18 cellular contexts compared by ENCODE assay signal in the genomic region with DNA sequence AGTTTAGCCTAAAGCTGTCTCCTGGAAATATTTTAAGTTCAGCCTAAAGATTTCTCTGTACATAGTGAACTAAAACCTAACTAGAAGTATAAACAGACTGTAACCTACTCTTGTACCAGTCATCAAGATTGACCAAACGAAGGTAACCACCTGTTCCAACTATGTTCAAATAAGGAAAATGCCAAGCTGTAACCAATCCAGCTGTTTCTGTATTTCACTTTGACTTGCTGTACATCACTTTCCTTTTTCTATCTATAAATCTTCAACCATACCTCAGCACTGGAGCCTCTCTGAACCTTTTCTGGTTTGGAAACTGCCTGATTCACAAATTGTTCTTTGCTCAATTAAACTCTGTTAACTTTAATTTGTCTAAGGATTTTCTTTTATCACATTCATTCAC. TPM values are rescaled to one million over a fixed set of nuclear protein-coding genes. Genes with fewer than 3 reads are reported as not detected.
DNase-seq lines count a peak whose midpoint lies in the region; ATAC-seq and TF ChIP-seq lines count a peak whose summit lies in the region.
"Had no signal": no experiment of that assay in that cellular context is flagged by ENCODE, and none has a peak within 500 bp of the region (broad histone marks: within the 10 kb centered on the region; RNA-seq: fewer than 3 reads in every experiment).

No MANE protein-coding gene starts in this region.

- no peak for DNase-seq in activated CD4-positive, alpha-beta T cell treated with anti-CD3 and anti-CD28 coated beads for 36 hours
- no peak for DNase-seq in activated CD4-positive, alpha-beta T cell treated with anti-CD3 and anti-CD28 coated beads for 48 hours
- no peak for DNase-seq in naive B cell
- no peak for DNase-seq in A673 (ENCODE audit: low spot score)
- DNase-seq in thyroid gland, result no peak
- no peak for DNase-seq in NCI-H2196 (lab: John Stamatoyannopoulos, UW; ENCODE audit: unreplicated experiment)
- DNase-seq: 8988T; activated CD8-positive, alpha-beta T cell treated with anti-CD3 and anti-CD28 coated beads for 36 hours; DND-41; effector memory CD8-positive, alpha-beta T cell; GM23248; NCI-H1105; ovary had no signal

- CTCF ChIA-PET in activated CD4-positive, alpha-beta T cell treated with anti-CD3 and anti-CD28 coated beads for 36 hours (lab: Charles Lee), result interaction anchor here (0.6 to 1.4 kb wide), 3 partner anchors 10 to 215 kb away, joined by 4 read pairs; no protein-coding TSS in a partner anchor
- CTCF ChIA-PET in A673 (lab: Charles Lee), result no interaction called here

- H3K27ac Mint-ChIP-seq in activated CD4-positive, alpha-beta T cell treated with anti-CD3 and anti-CD28 coated beads for 36 hours, result peak overlapping the region; percentile 31
- H3K27ac Mint-ChIP-seq in naive B cell, result peak overlapping the region in 4 of 6 donors; percentile 51 to 96 (median 69)
- H3K27ac Mint-ChIP-seq: CD14-positive monocyte had no signal

- intact Hi-C loops in activated CD4-positive, alpha-beta T cell treated with anti-CD3 and anti-CD28 coated beads for 36 hours (cut with DNase I, micrococcal nuclease), result loop anchor here (5.0 kb wide), 2 partner anchors 47 to 187 kb away; no protein-coding TSS in a partner anchor
- intact Hi-C loops in A673 (cut with micrococcal nuclease; ENCODE audit: unreplicated experiment) (no loop called here), thyroid gland (cut with DNase I) (no loop called here)

- no TSS peak for BruUV-seq in A673 (replicated peaks; lab: Mats Ljungman, UMichigan)

- ATAC-seq in activated CD4-positive, alpha-beta T cell treated with anti-CD3 and anti-CD28 coated beads for 36 hours, result peak; percentile 57
- ATAC-seq in GM19025 (IDR thresholded peaks at IDR 0.05; ENCODE audit: low read depth, unreplicated experiment), result peak; percentile 31
- ATAC-seq in HG03460 (IDR thresholded peaks at IDR 0.05; ENCODE audit: unreplicated experiment), result peak; percentile 39
- no peak for ATAC-seq in naive B cell (ENCODE audit: low read depth in 2 of 2)
- ATAC-seq: activated CD8-positive, alpha-beta T cell treated with anti-CD3 and anti-CD28 coated beads for 36 hours; effector memory CD8-positive, alpha-beta T cell; Right ventricle myocardium inferior had no signal

- no peaks in the 10 kb centered on the region for H3K9me3 Mint-ChIP-seq in activated CD4-positive, alpha-beta T cell treated with anti-CD3 and anti-CD28 coated beads for 36 hours (ENCODE audit: low read depth)
- no peaks in the 10 kb centered on the region for H3K9me3 Mint-ChIP-seq in naive B cell
- H3K9me3 Mint-ChIP-seq: activated CD8-positive, alpha-beta T cell treated with anti-CD3 and anti-CD28 coated beads for 36 hours; CD14-positive monocyte; effector memory CD8-positive, alpha-beta T cell had no signal

- 53 to 58% methylated on average over 1 of the region's 1 CpG for WGBS in thyroid gland, 2 donors

- no peaks in the 10 kb centered on the region for H3K27me3 Mint-ChIP-seq in activated CD4-positive, alpha-beta T cell treated with anti-CD3 and anti-CD28 coated beads for 36 hours
- no peaks in the 10 kb centered on the region for H3K27me3 Mint-ChIP-seq in naive B cell
- H3K27me3 Mint-ChIP-seq: activated CD8-positive, alpha-beta T cell treated with anti-CD3 and anti-CD28 coated beads for 36 hours; effector memory CD8-positive, alpha-beta T cell had no signal

- no peak overlapping the region for H3K27ac ChIP-seq in A673 (ENCODE audit: low read depth, low read length, poor library complexity, severe bottlenecking)
- H3K27ac ChIP-seq in thyroid gland, result no peak overlapping the region
- H3K27ac ChIP-seq: GM23248, ovary, skin epidermis had no signal

- H3K36me3 Mint-ChIP-seq in activated CD4-positive, alpha-beta T cell treated with anti-CD3 and anti-CD28 coated beads for 36 hours (ENCODE audit: low read depth), result peaks cover 2% of the 10 kb centered on the region
- H3K36me3 Mint-ChIP-seq in naive B cell, result no peaks in the 10 kb centered on the region
- H3K36me3 Mint-ChIP-seq: CD14-positive monocyte had no signal

- H3K4me3 Mint-ChIP-seq in activated CD4-positive, alpha-beta T cell treated with anti-CD3 and anti-CD28 coated beads for 36 hours, result no peak overlapping the region
- no peak overlapping the region for H3K4me3 Mint-ChIP-seq in naive B cell
- H3K4me3 Mint-ChIP-seq: activated CD8-positive, alpha-beta T cell treated with anti-CD3 and anti-CD28 coated beads for 36 hours; CD14-positive monocyte; effector memory CD8-positive, alpha-beta T cell had no signal

- H3K4me1 ChIP-seq in A673 (ENCODE audit: insufficient read depth, low read length, poor library complexity, severe bottlenecking), result peaks cover 4% of the 10 kb centered on the region
- H3K4me1 ChIP-seq in thyroid gland, result no peaks in the 10 kb centered on the region

- H3K36me3 ChIP-seq in A673 (ENCODE audit: insufficient read depth, low read length, poor library complexity, severe bottlenecking), result no peaks in the 10 kb centered on the region
- H3K36me3 ChIP-seq in thyroid gland, result no peaks in the 10 kb centered on the region
- H3K36me3 ChIP-seq: ovary had no signal

- POLR2A ChIA-PET in activated CD4-positive, alpha-beta T cell treated with anti-CD3 and anti-CD28 coated beads for 36 hours (lab: Charles Lee), result no interaction called here
- POLR2A ChIA-PET in A673 (lab: Charles Lee; ENCODE audit: low non-redundant PET), result no interaction called here

- H3K9me3 ChIP-seq in A673 (ENCODE audit: low read depth, low read length, poor library complexity, severe bottlenecking) (no peaks in the 10 kb centered on the region), thyroid gland (no peaks in the 10 kb centered on the region)
- H3K9me3 ChIP-seq: ovary had no signal

- peaks cover 67% of the 10 kb centered on the region for H3K4me1 Mint-ChIP-seq in activated CD4-positive, alpha-beta T cell treated with anti-CD3 and anti-CD28 coated beads for 36 hours
- peaks cover 37 to 68% (median 56%) of the 10 kb centered on the region in 3 donors for H3K4me1 Mint-ChIP-seq in naive B cell

- H3K27me3 ChIP-seq in A673 (replicated peaks; ENCODE audit: insufficient read depth, low read depth, low read length, poor library complexity) (no peaks in the 10 kb centered on the region), thyroid gland (no peaks in the 10 kb centered on the region)
- H3K27me3 ChIP-seq: ovary had no signal

- no peak for TF ChIP-seq CTCF in A673 (conservative IDR thresholded peaks at IDR 0.05; ENCODE audit: low read depth, low read length)
- no peak for TF ChIP-seq CTCF in thyroid gland (IDR thresholded peaks at IDR 0.05)

- TF ChIP-seq POLR2A in thyroid gland (IDR thresholded peaks at IDR 0.05), result no peak

- no peak overlapping the region for H3K4me3 ChIP-seq in A673 (ENCODE audit: low read depth, low read length, poor library complexity, severe bottlenecking)
- no peak overlapping the region for H3K4me3 ChIP-seq in thyroid gland (replicated peaks in 1 of 3)
- H3K4me3 ChIP-seq: GM23248, ovary, skin epidermis had no signal

RNA-seq across cellular contexts. Expression of a gene that starts 3.1 kb away (rescaled TPM):
- total RNA-seq in activated CD4-positive, alpha-beta T cell treated with anti-CD3 and anti-CD28 coated beads for 36 hours, result 1 to 10 TPM; 3.1 TPM
- 10 to 100 TPM; 39.5 to 58.7 (median 50.2) TPM for polyA plus RNA-seq in naive B cell (ENCODE audit: low read depth in 6 of 6)
- total RNA-seq in A673 (2021) (2.1 TPM in 2 replicates), thyroid gland (1 to 10 TPM; 1.2 to 6.3 (median 2.5) TPM)
- total RNA-seq: GM23248 had no signal
- polyA plus RNA-seq: GM23248 had no signal

Comparison
In these comparisons a context has a peak if more than half of its experiments do, and no peak if none do; other contexts are left out.
1. ATAC-seq: peak in activated CD4-positive, alpha-beta T cell treated with anti-CD3 and anti-CD28 coated beads for 36 hours (single experiment), GM19025 (single experiment) and HG03460 (single experiment); none in naive B cell (0 of 2).
2. intact Hi-C loops: an anchor here in activated CD4-positive, alpha-beta T cell treated with anti-CD3 and anti-CD28 coated beads for 36 hours (5.0 kb wide); none called in A673 and thyroid gland.